ENCODE assay signal across 9 cellular contexts in the genomic region with DNA sequence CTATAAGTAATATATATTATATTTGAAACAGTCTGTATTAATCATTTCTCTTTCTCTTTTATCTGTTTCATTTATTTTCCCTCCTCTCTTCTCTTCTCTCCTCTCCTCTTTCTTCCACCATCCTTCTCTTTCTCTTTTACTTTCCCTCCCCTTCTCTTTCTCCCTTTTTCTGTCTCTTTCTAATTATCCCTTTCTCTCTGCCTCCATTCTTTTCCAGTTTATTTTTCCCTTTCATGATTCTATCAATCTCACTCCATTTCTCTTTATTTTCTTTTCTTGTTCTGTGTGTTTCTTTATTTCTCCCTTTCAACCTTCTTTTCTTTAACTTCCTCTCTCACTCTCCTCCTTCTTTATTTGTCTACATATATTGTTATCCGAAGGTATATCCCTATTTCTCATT.
"Had no signal": no experiment of that assay in that cellular context is flagged by ENCODE, and none has a peak within 500 bp of the region (broad histone marks: within the 10 kb centered on the region; RNA-seq: fewer than 3 reads in every experiment).

No MANE protein-coding gene starts in this region.

- H3K4me1 Mint-ChIP-seq: GM23338, H9 had no signal

- H3K4me1 ChIP-seq: HAP-1 had no signal

- DNase-seq: GM23248, GOT3, H7, H9, HCEC 1CT, HFFc6 had no signal

- H2AFZ ChIP-seq: GM23248, GM23338 had no signal

- ATAC-seq: GM23338, HCT116 had no signal

- H3K9ac ChIP-seq: GM23248 had no signal

- H3K36me3 ChIP-seq: HAP-1 had no signal

- H3K27ac Mint-ChIP-seq: GM23338, H9, HFFc6 had no signal

- H3K27ac ChIP-seq: GM23248 had no signal

- H3K9me3 Mint-ChIP-seq: GM23338, HFFc6 had no signal

- H3K4me3 ChIP-seq: GM23248, GM23338, HAP-1 had no signal

- H3K9me3 ChIP-seq: HAP-1 had no signal

- H3K4me3 Mint-ChIP-seq: GM23338, H9, HFFc6 had no signal

- H3K4me2 ChIP-seq: GM23338 had no signal
